ENCODE assay signal across 34 cellular contexts in genomic region chrX:16990839-16991238, GRCh38.
"Had no signal": no experiment of that assay in that cellular context is flagged by ENCODE, and none has a peak within 500 bp of the region (broad histone marks: within the 10 kb centered on the region; RNA-seq: fewer than 3 reads in every experiment).

No MANE protein-coding gene starts in this region.

- H3K27me3 ChIP-seq: MG63 had no signal

- H3K4me3 ChIP-seq: MG63 had no signal

- H3K9me3 ChIP-seq: MG63 had no signal

- H3K27ac ChIP-seq: KMS-11 had no signal

- DNase-seq: Karpas-422, Kasumi-1, KBM-7, KG1, MG63, MM.1S, MV-4-11, NCI-H1048, NCI-H1092, NCI-H1092 treated with DMSO at 0.1 percent for 48 hours, NCI-H1105, NCI-H1105 treated with DMSO at 0.1 percent for 48 hours, NCI-H1417, NCI-H1417 treated with DMSO at 0.1 percent for 48 hours, NCI-H1436, NCI-H1436 treated with DMSO at 0.1 percent for 48 hours, NCI-H146, NCI-H1694 treated with DMSO at 0.1 percent for 48 hours, NCI-H187, NCI-H187 treated with DMSO at 0.1 percent for 48 hours, NCI-H1930, NCI-H2029, NCI-H2029 treated with DMSO at 0.1 percent for 48 hours, NCI-H2081, NCI-H2081 treated with DMSO at 0.1 percent for 48 hours, NCI-H2107, NCI-H2171, NCI-H2171 treated with DMSO at 0.1 percent for 48 hours, NCI-H2227 treated with DMSO at 0.1 percent for 48 hours, NCI-H226, NCI-H345, NCI-H446, NCI-H446 treated with DMSO at 0.1 percent for 48 hours had no signal

- H3K36me3 ChIP-seq: MG63 had no signal
